18 cellular contexts compared by ENCODE assay signal in the genomic region with DNA sequence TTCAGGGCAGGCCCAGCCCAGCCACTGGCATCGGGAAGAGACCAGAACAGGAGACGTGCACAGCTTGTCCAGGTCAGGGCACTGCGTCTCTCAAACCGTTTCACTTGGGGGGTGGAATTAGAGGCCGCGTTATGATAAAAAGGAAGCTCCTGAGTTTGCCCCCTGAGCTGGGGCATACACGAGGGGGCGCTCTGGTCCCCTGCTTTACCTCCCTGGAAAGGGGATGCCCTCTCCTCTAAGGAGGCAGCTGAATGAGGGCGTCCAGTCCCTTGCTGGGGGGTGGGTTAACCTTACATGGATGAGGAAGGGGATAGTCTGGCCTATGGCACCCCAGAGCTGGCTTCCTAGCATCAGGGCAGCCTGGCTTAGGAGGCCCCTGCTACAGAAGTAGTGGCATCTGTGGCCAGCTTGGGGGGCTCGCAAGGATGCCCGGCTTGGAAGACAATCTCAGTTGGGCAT. TPM values are rescaled to one million over a fixed set of nuclear protein-coding genes. Genes with fewer than 3 reads are reported as not detected.
A peak's percentile ranks its signal among the peaks of the same experiment; 100 is the strongest.
DNase-seq lines count a peak whose midpoint lies in the region; ATAC-seq and TF ChIP-seq lines count a peak whose summit lies in the region.
"Had no signal": no experiment of that assay in that cellular context is flagged by ENCODE, and none has a peak within 500 bp of the region (broad histone marks: within the 10 kb centered on the region; RNA-seq: fewer than 3 reads in every experiment).

No MANE protein-coding gene starts in this region.

- H3F3A ChIP-seq in OCI-LY1 (ENCODE audit: insufficient read depth, low read length), result no peaks in the 10 kb centered on the region

- 73 to 87% (median 79%) methylated on average over 11 of the region's 11 CpGs for WGBS in stomach, 5 donors

- TF ChIP-seq CTCF in right atrium auricular region (IDR thresholded peaks at IDR 0.05) (no peak), OCI-LY1 (IDR thresholded peaks at IDR 0.05; ENCODE audit: low read length) (peak; percentile 48), stomach (IDR thresholded peaks at IDR 0.05) (no peak)

- TF ChIP-seq POLR2A in stomach (IDR thresholded peaks at IDR 0.05), result no peak

- H3K9me2 ChIP-seq in OCI-LY1 (ENCODE audit: low read depth, low read length), result no peaks in the 10 kb centered on the region

- no peaks in the 10 kb centered on the region for H3K27me3 ChIP-seq in right atrium auricular region
- no peaks in the 10 kb centered on the region for H3K27me3 ChIP-seq in OCI-LY1 (ENCODE audit: insufficient read depth, low read length)
- peaks cover 0 to 29% (median 0%) of the 10 kb centered on the region in 3 donors for H3K27me3 ChIP-seq in stomach
- H3K27me3 ChIP-seq: ovary had no signal

- H3K4me3 ChIP-seq in right atrium auricular region (no peak overlapping the region), OCI-LY1 (ENCODE audit: low read depth, low read length, poor library complexity, severe bottlenecking) (no peak overlapping the region), stomach (no peak overlapping the region)
- H3K4me3 ChIP-seq: ovary, SK-N-MC had no signal

- H3K4me1 ChIP-seq in right atrium auricular region, result peaks cover 0 to 9% of the 10 kb centered on the region in 2 donors
- H3K4me1 ChIP-seq in OCI-LY1 (ENCODE audit: insufficient read depth, low read length, severe bottlenecking), result no peaks in the 10 kb centered on the region
- H3K4me1 ChIP-seq in stomach, result no peaks in the 10 kb centered on the region

- H3K27ac ChIP-seq in right atrium auricular region, result no peak overlapping the region
- H3K27ac ChIP-seq in OCI-LY1 (ENCODE audit: low read depth, low read length, poor library complexity, severe bottlenecking), result no peak overlapping the region
- no peak overlapping the region for H3K27ac ChIP-seq in stomach
- H3K27ac ChIP-seq: epithelial cell of prostate, ovary, SK-N-MC had no signal

- H3K9me3 ChIP-seq in right atrium auricular region (no peaks in the 10 kb centered on the region), OCI-LY1 (ENCODE audit: low read length) (no peaks in the 10 kb centered on the region), stomach (no peaks in the 10 kb centered on the region)
- H3K9me3 ChIP-seq: ovary had no signal

- DNase-seq in cardiac septum (ENCODE audit: low spot score), result peak; percentile 63
- no peak for DNase-seq in right atrium auricular region (ENCODE audit: low spot score)
- peak; percentile 48 for DNase-seq in islet precursor cell
- DNase-seq in stomach, result peak; percentile 9
- DNase-seq in central memory CD4-positive, alpha-beta T cell, result no peak
- DNase-seq in HCEC 1CT, result no peak
- DNase-seq: activated effector memory CD4-positive, alpha-beta T cell treated with Interleukin-2 at 50 U/mL for 16 hours; NCI-H146; NCI-H446; OCI-M1; ovary; stimulated activated naive CD8-positive, alpha-beta T cell treated with anti-CD3 and anti-CD28 coated beads, Interleukin-15, Interleukin-2, amounts not matched to agents 100 U/mL and 50 U/mL, for 24 hours had no signal

- no peak overlapping the region for H3K4me2 ChIP-seq in OCI-LY1 (ENCODE audit: low read length)

- H3K36me3 ChIP-seq in right atrium auricular region (no peaks in the 10 kb centered on the region), OCI-LY1 (ENCODE audit: insufficient read depth, low read length) (no peaks in the 10 kb centered on the region), stomach (no peaks in the 10 kb centered on the region)
- H3K36me3 ChIP-seq: ovary had no signal

- intact Hi-C loops in cardiac septum (cut with DNase I) (no loop called here), stomach (cut with DNase I; ENCODE audit: low total_unique reads) (no loop called here)

- TF ChIP-seq EP300 in stomach (IDR thresholded peaks at IDR 0.05), result no peak

- H3K9ac ChIP-seq in OCI-LY1 (ENCODE audit: low read length), result no peak overlapping the region

- no peak for ATAC-seq in HG03442 (IDR thresholded peaks at IDR 0.05; ENCODE audit: unreplicated experiment)
- ATAC-seq: stimulated activated naive CD8-positive, alpha-beta T cell treated with anti-CD3 and anti-CD28 coated beads, Interleukin-15, Interleukin-2, amounts not matched to agents 100 U/mL and 50 U/mL, for 24 hours had no signal

- no peaks in the 10 kb centered on the region for H3K79me2 ChIP-seq in OCI-LY1 (ENCODE audit: insufficient read depth, low read length)

- no peak overlapping the region for H2AFZ ChIP-seq in OCI-LY1 (ENCODE audit: low read length)

- H4K20me1 ChIP-seq in OCI-LY1 (ENCODE audit: insufficient read depth, low read length), result no peaks in the 10 kb centered on the region

RNA-seq across cellular contexts. Expression of a gene that starts 2.3 kb away (rescaled TPM):
- 0.16 TPM for total RNA-seq in cardiac septum
- not detected for total RNA-seq in right atrium auricular region
- total RNA-seq in stomach, result not detected
- not detected for polyA plus RNA-seq in stomach
- total RNA-seq: ovary had no signal
- polyA plus RNA-seq: AG04450, ovary, urinary bladder had no signal

RNA-seq across cellular contexts. Expression of a gene that starts 44.0 kb away (rescaled TPM):
- total RNA-seq in cardiac septum (12.1 TPM), right atrium auricular region (10 to 100 TPM in 1 of 2 donors, 1 to 10 TPM in 1; 9.4 to 15.1 TPM), stomach (1 to 10 TPM in 2 of 5 donors, under 1 TPM in 1, not detected in 2; 0.18 to 3.1 (median 1.2) TPM)
- polyA plus RNA-seq in stomach, result 1 to 10 TPM in 2 of 3 donors, under 1 TPM in 1; 0.30 to 4.2 (median 3.7) TPM

RNA-seq across cellular contexts. Expression of a gene that starts 57.2 kb away (rescaled TPM):
- total RNA-seq in cardiac septum (46.7 TPM), right atrium auricular region (10 to 100 TPM; 16.3 to 19.2 TPM), stomach (1 to 10 TPM in 2 of 5 donors, under 1 TPM in 2, not detected in 1; 0.29 to 2.2 (median 1.2) TPM)
- polyA plus RNA-seq in stomach, result under 1 TPM; 0.31 to 0.95 (median 0.37) TPM

Comparison
In these comparisons a context has a peak if more than half of its experiments do, and no peak if none do; other contexts are left out.
1. DNase-seq: peak in cardiac septum (single experiment), islet precursor cell (single experiment) and stomach (single experiment); none in right atrium auricular region (single experiment), central memory CD4-positive, alpha-beta T cell (single experiment) and HCEC 1CT (single experiment).
2. RNA of a gene that starts 57.2 kb away (total RNA-seq): 46.7 TPM in cardiac septum (single experiment) and 16.3 to 19.2 TPM in right atrium auricular region; 0.29 to 2.2 TPM in stomach; every median in the first group is over 4 times any median in the second.